8 cellular contexts compared by ENCODE assay signal in genomic region chr12:55817352-55818139, GRCh38. TPM values are rescaled to one million over a fixed set of nuclear protein-coding genes. Genes with fewer than 3 reads are reported as not detected.
DNase-seq lines count a peak whose midpoint lies in the region; ATAC-seq and TF ChIP-seq lines count a peak whose summit lies in the region.

ORMDL2 (plus strand) TSS chr12:55818041; CDS start chr12:55819000, 959 bp downstream.
SARNP (minus strand) TSS chr12:55817724; CDS start chr12:55817701, 23 bp downstream.

- under 1% methylated on average over 37 of the region's 38 CpGs for WGBS in SK-N-SH (ENCODE audit: low lambda C conversion rate)
- under 1% methylated on average over 38 of the region's 38 CpGs for WGBS in suprapubic skin

- H3K4me1 ChIP-seq in SK-N-SH (ENCODE audit: control insufficient read depth in 1 of 2, insufficient read depth in 2 of 2, low read depth in 1 of 2, low read length in 1 of 2) = peaks cover 8 to 11% of the 10 kb centered on the region in 2 experiments
- H3K4me1 ChIP-seq in suprapubic skin = peaks cover 42% of the 10 kb centered on the region

- TF ChIP-seq CTCF in GM10248 (IDR thresholded peaks at IDR 0.05; ENCODE audit: control extremely low read depth, extremely low read depth, low read depth, missing control alignments) (no peak), SK-N-SH (IDR thresholded peaks at IDR 0.05) (no peak), suprapubic skin (IDR thresholded peaks at IDR 0.05) (no peak)

- H3F3A ChIP-seq in SK-N-SH (replicated peaks; ENCODE audit: insufficient read depth) = peaks cover 21% of the 10 kb centered on the region

- POLR2A ChIA-PET in GM10248 (lab: Yijun Ruan, JAX) = interaction anchor here (0.6 to 3.9 kb wide), 12 partner anchors 9 to 899 kb away, joined by 3 to 41 read pairs (median 6); partner anchors contain the start of genes CD63, DNAJC14 and RAB5B
- POLR2A ChIA-PET in SK-N-SH (lab: Yijun Ruan, JAX) = interaction anchor here (0.7 to 2.7 kb wide), 13 partner anchors 8 to 156 kb away, joined by 3 to 54 read pairs (median 6); partner anchors contain the start of genes CD63, DGKA, DNAJC14 and PYM1

- peak; percentile 97 for DNase-seq in GM10248 (ENCODE audit: extremely low spot score)
- peak; percentile 98 for DNase-seq in NCI-H1092 (lab: John Stamatoyannopoulos, UW)
- peak; percentile 91 for DNase-seq in SK-N-SH
- peak; percentile 94 for DNase-seq in activated naive CD4-positive, alpha-beta T cell treated with anti-CD3 and anti-CD28 coated beads, Interleukin-2, amount 50 U/mL, for 16 hours
- DNase-seq in globus pallidus (ENCODE audit: low spot score) = peak; percentile 100
- DNase-seq in nucleus accumbens (lab: John Stamatoyannopoulos, UW) = peak; percentile 86 to 100 (median 99)
- DNase-seq in suprapubic skin (ENCODE audit: low spot score in 2 of 2) = peak; percentile 99

- H3K9ac ChIP-seq in SK-N-SH = peak within 1 kb of the TSS; percentile 92

- CTCF ChIA-PET in GM10248 (lab: Yijun Ruan, JAX) = interaction anchor here (0.9 to 4.2 kb wide), 20 partner anchors 10 to 372 kb away, joined by 3 to 20 read pairs (median 4); partner anchors contain the start of genes DNAJC14, RAB5B and SMARCC2
- CTCF ChIA-PET in SK-N-SH (lab: Yijun Ruan, JAX) = interaction anchor here (0.8 to 15.0 kb wide), 11 partner anchors 9 to 158 kb away, joined by 3 to 105 read pairs (median 4); partner anchors contain the start of gene DNAJC14

- H3K4me3 ChIP-seq in SK-N-SH (ENCODE audit: low read depth in 2 of 2, low read length in 1 of 2) = peak within 1 kb of the TSS; percentile 87 to 96
- peak within 1 kb of the TSS; percentile 81 for H3K4me3 ChIP-seq in suprapubic skin

- H3K79me2 ChIP-seq in SK-N-SH (ENCODE audit: insufficient read depth) = peaks cover 68% of the 10 kb centered on the region

- H4K20me1 ChIP-seq in SK-N-SH (ENCODE audit: insufficient read depth) = peaks cover 34% of the 10 kb centered on the region; the same call in 1 of the 2 replicates

- ATAC-seq in HG02610 (IDR thresholded peaks at IDR 0.05; ENCODE audit: unreplicated experiment) = peak; percentile 98

- peak within 1 kb of the TSS; percentile 79 for H2AFZ ChIP-seq in SK-N-SH (ENCODE audit: low read depth)

- no peaks in the 10 kb centered on the region for H3K9me3 ChIP-seq in SK-N-SH
- no peaks in the 10 kb centered on the region for H3K9me3 ChIP-seq in suprapubic skin

- peak in 1 of 2 donors; percentile 80 for TF ChIP-seq POLR2A in suprapubic skin (IDR thresholded peaks at IDR 0.05)

- TF ChIP-seq EP300 in SK-N-SH (IDR thresholded peaks at IDR 0.05; ENCODE audit: borderline replicate concordance in 1 of 2, low read depth in 1 of 2, low read length in 1 of 2) (no peak), suprapubic skin (IDR thresholded peaks at IDR 0.05) (no peak)

- H3K36me3 ChIP-seq in SK-N-SH (replicated peaks in 1 of 2; ENCODE audit: control insufficient read depth in 1 of 2, insufficient read depth in 2 of 2, low read length in 1 of 2) = peaks cover 37 to 62% of the 10 kb centered on the region in 2 experiments
- peaks cover 35% of the 10 kb centered on the region for H3K36me3 ChIP-seq in suprapubic skin

- no peaks in the 10 kb centered on the region for H3K9me2 ChIP-seq in SK-N-SH

- H3K4me2 ChIP-seq in SK-N-SH = peak within 1 kb of the TSS; percentile 89

- no peak for TF ChIP-seq RAD21 in SK-N-SH (IDR thresholded peaks at IDR 0.05; ENCODE audit: low read length)

- H3K27ac ChIP-seq in SK-N-SH (ENCODE audit: low read depth in 2 of 2, low read length in 1 of 2) = peak within 1 kb of the TSS; percentile 76 to 85
- H3K27ac ChIP-seq in suprapubic skin = peak within 1 kb of the TSS; percentile 93

- H3K27me3 ChIP-seq in SK-N-SH (ENCODE audit: insufficient read depth) = no peaks in the 10 kb centered on the region
- no peaks in the 10 kb centered on the region for H3K27me3 ChIP-seq in suprapubic skin

TF ChIP-seq in SK-N-SH, 30 proteins besides CTCF, POLR2A, EP300 and RAD21 (continues in another document):
- TF ChIP-seq EZH2phosphoT487 (IDR thresholded peaks at IDR 0.05; ENCODE audit: borderline replicate concordance, low read depth) = no peak
- peak; percentile 76 for TF ChIP-seq POLR2AphosphoS5 (IDR thresholded peaks at IDR 0.05; ENCODE audit: low read depth, low read length)
- no peak for TF ChIP-seq RXRA (IDR thresholded peaks at IDR 0.05; ENCODE audit: borderline replicate concordance, low read depth)
- peak; percentile 58 for TF ChIP-seq MAX (IDR thresholded peaks at IDR 0.05; ENCODE audit: low read depth)
- TF ChIP-seq GATA2 (CRISPR knock-in tag; IDR thresholded peaks at IDR 0.05) = no peak
- TF ChIP-seq FOXJ3 (CRISPR knock-in tag; IDR thresholded peaks at IDR 0.05) = no peak
- no peak for TF ChIP-seq REST (IDR thresholded peaks at IDR 0.05; ENCODE audit: low read depth, low read length)
- peak; percentile 99 for TF ChIP-seq PBX3 (IDR thresholded peaks at IDR 0.05)
- no peak for TF ChIP-seq USF1 (IDR thresholded peaks at IDR 0.05; ENCODE audit: borderline replicate concordance, low read depth)
- no peak for TF ChIP-seq NFIC (IDR thresholded peaks at IDR 0.05; ENCODE audit: borderline replicate concordance)
- peak; percentile 81 for TF ChIP-seq CHD2 (IDR thresholded peaks at IDR 0.05; ENCODE audit: low read length, partially characterized antibody)
- TF ChIP-seq USF2 (IDR thresholded peaks at IDR 0.05; ENCODE audit: borderline replicate concordance, low read depth, low read length) = no peak
- TF ChIP-seq RCOR1 (IDR thresholded peaks at IDR 0.05; ENCODE audit: low read length) = no peak
- TF ChIP-seq TEAD4 (IDR thresholded peaks at IDR 0.05; ENCODE audit: borderline replicate concordance, insufficient read depth) = no peak
- peak; percentile 82 for TF ChIP-seq TAF1 (IDR thresholded peaks at IDR 0.05; ENCODE audit: borderline replicate concordance, low read depth, low read length)
- TF ChIP-seq SIN3A (IDR thresholded peaks at IDR 0.05; ENCODE audit: borderline replicate concordance, low read depth, low read length) = peak; percentile 58; the same call in 1 of the 2 replicates

RNA-seq across cellular contexts. Expression of gene ORMDL2, which starts in this region (rescaled TPM):
- polyA plus RNA-seq in SK-N-SH (2012; rRNA removed) = 35.2 and 37.3 TPM in 2 replicates
- 33.4 and 34.1 TPM in 2 replicates for polyA plus RNA-seq in SK-N-SH (2012; cell fraction: cytosol; rRNA removed)
- polyA plus RNA-seq in SK-N-SH (2012; cell fraction: nucleus; rRNA removed) = 25.2 and 27.5 TPM in 2 replicates
- total RNA-seq in suprapubic skin = 10 to 100 TPM in 3 of 4 donors, 1 to 10 TPM in 1; 8.6 to 22.8 (median 18.2) TPM

RNA-seq across cellular contexts. Expression of gene SARNP, which starts in this region (rescaled TPM):
- 65.8 and 66.9 TPM in 2 replicates for polyA plus RNA-seq in SK-N-SH (2012; rRNA removed)
- 92.0 and 146 TPM in 2 replicates for polyA plus RNA-seq in SK-N-SH (2012; cell fraction: cytosol; rRNA removed)
- 23.2 and 38.0 TPM in 2 replicates for polyA plus RNA-seq in SK-N-SH (2012; cell fraction: nucleus; rRNA removed)
- 10 to 100 TPM; 32.0 to 45.8 (median 40.1) TPM for total RNA-seq in suprapubic skin

Comparison
In these comparisons a context has a peak if more than half of its experiments do, and no peak if none do; other contexts are left out.
1. Peak in every context shown above with its lines: DNase-seq, ATAC-seq, H3K4me3 ChIP-seq and H3K27ac ChIP-seq.